Comparison of ENCODE assay signal across 8 cellular contexts in the genomic region with DNA sequence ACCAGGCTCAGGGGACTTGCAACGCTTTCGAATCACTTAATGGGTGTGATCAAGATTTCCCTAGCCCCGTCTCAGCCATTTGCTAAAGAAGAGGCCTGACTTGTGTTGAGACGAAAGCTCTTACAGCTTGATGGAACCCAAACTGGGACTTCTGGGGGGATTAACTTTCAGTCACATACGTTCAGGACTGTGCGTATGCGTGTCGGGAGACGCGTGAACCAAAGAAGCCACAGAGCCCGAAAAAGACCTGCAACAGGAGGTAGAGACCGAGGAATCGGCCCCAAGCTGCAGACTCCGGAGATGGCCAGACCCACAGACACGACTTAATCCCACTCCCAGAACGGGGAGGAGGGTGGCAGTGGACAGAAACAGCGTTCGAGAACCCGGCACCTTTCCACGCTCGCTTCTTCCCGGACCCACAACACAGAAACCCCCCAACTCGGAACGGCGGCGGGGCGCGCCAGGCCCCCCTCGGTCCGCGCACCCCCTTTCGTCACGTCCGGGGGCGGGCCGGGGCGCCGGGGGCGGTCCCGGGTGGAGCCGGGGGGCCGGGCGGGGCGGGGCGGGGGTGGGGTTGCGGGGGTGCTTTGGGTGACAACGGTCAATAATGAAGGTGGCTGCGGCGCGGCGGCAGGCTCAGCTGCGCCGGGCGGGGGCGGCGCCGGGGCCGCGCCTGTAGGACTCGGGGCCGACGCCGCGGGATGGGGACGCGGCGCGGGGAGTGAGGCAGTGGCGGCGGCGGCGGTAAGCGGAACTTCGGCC. TPM values are rescaled to one million over a fixed set of nuclear protein-coding genes. Genes with fewer than 3 reads are reported as not detected.
DNase-seq lines count a peak whose midpoint lies in the region; ATAC-seq lines count a peak whose summit lies in the region.

Gene ATP11B, plus strand, starts transcription at position 604 of the 762 bp plus-strand sequence. CDS start 256 bp downstream, outside the sequence.

- peak within 1 kb of the TSS; percentile 99 to 100 (median 100) for H3K27ac Mint-ChIP-seq in CD4-positive, alpha-beta memory T cell
- H3K27ac Mint-ChIP-seq in memory B cell, result peak within 1 kb of the TSS; percentile 97

- H3K4me3 Mint-ChIP-seq in CD4-positive, alpha-beta memory T cell, result peak within 1 kb of the TSS; percentile 99 to 100 (median 100)
- peak within 1 kb of the TSS; percentile 98 for H3K4me3 Mint-ChIP-seq in memory B cell

- H3K4me3 ChIP-seq in CD4-positive, alpha-beta memory T cell (ENCODE audit: low read length in 2 of 2), result peak within 1 kb of the TSS; percentile 97 to 98
- H3K4me3 ChIP-seq in effector memory CD4-positive, alpha-beta T cell (ENCODE audit: insufficient read depth, low read depth, low read length, poor library complexity, severe bottlenecking), result peak within 1 kb of the TSS; percentile 94

- POLR2A ChIA-PET in CD4-positive, alpha-beta memory T cell (lab: Charles Lee; ENCODE audit: partially characterized antibody), result interaction anchor here (0.8 to 3.7 kb wide), 10 partner anchors 14 to 1881 kb away, joined by 3 to 15 read pairs (median 4); partner anchors contain the start of genes FXR1 and KLHL24

- no peaks in the 10 kb centered on the region for H3K36me3 ChIP-seq in CD4-positive, alpha-beta memory T cell (ENCODE audit: insufficient read depth, low read length)
- no peaks in the 10 kb centered on the region for H3K36me3 ChIP-seq in effector memory CD4-positive, alpha-beta T cell (ENCODE audit: control insufficient read depth, insufficient read depth, low read length)

- H3K4me1 Mint-ChIP-seq in CD4-positive, alpha-beta memory T cell, result peaks cover 23 to 49% (median 27%) of the 10 kb centered on the region in 4 donors
- H3K4me1 Mint-ChIP-seq in memory B cell, result peaks cover 19% of the 10 kb centered on the region

- ATAC-seq in GM19372 (IDR thresholded peaks at IDR 0.05; ENCODE audit: low read depth, unreplicated experiment), result peak; percentile 64
- peak; percentile 47 for ATAC-seq in HG03469 (IDR thresholded peaks at IDR 0.05; ENCODE audit: unreplicated experiment)
- ATAC-seq in memory B cell (ENCODE audit: low read depth), result peak; percentile 72

- CTCF ChIA-PET in CD4-positive, alpha-beta memory T cell (lab: Charles Lee; ENCODE audit: partially characterized antibody), result interaction anchor here (0.6 to 1.3 kb wide), 2 partner anchors 11 to 77 kb away, joined by 3 to 4 read pairs; no protein-coding TSS in a partner anchor

- H3K27me3 ChIP-seq in CD4-positive, alpha-beta memory T cell (ENCODE audit: insufficient read depth, low read length), result no peaks in the 10 kb centered on the region
- no peaks in the 10 kb centered on the region for H3K27me3 ChIP-seq in effector memory CD4-positive, alpha-beta T cell (replicated peaks; ENCODE audit: control insufficient read depth, insufficient read depth, low read length, poor library complexity, severe bottlenecking)

- peaks cover 0 to 24% of the 10 kb centered on the region in 2 donors for H3K36me3 Mint-ChIP-seq in CD4-positive, alpha-beta memory T cell
- H3K36me3 Mint-ChIP-seq in memory B cell, result no peaks in the 10 kb centered on the region

- H3K27ac ChIP-seq in CD4-positive, alpha-beta memory T cell (ENCODE audit: low read depth, low read length), result peak within 1 kb of the TSS; percentile 95
- peak within 1 kb of the TSS; percentile 98 for H3K27ac ChIP-seq in effector memory CD4-positive, alpha-beta T cell (ENCODE audit: insufficient read depth, low read length, poor library complexity, severe bottlenecking)

- peak; percentile 76 to 86 (median 80) for DNase-seq in CD4-positive, alpha-beta memory T cell
- DNase-seq in NOMO-1 (lab: John Stamatoyannopoulos, UW; ENCODE audit: unreplicated experiment in 2 of 2) (peak; percentile 82 to 93), memory B cell (ENCODE audit: low spot score in 2 of 2) (peak; percentile 77 to 81)
- DNase-seq in activated CD8-positive, alpha-beta memory T cell treated with anti-CD3 and anti-CD28 coated beads for 24 hours, result peak; percentile 91
- peak; percentile 75 to 77 (median 75) for DNase-seq in effector memory CD4-positive, alpha-beta T cell
- peak; percentile 71 for DNase-seq in stimulated activated CD8-positive, alpha-beta memory T cell treated with anti-CD3 and anti-CD28 coated beads, Interleukin-12 subunit alpha, Interleukin-12 subunit beta, amount 100 ng/mL, for 1 hour (ENCODE audit: low read depth)

- peaks cover 25% of the 10 kb centered on the region for H3K4me1 ChIP-seq in CD4-positive, alpha-beta memory T cell (ENCODE audit: insufficient read depth, low read length)
- peaks cover 14% of the 10 kb centered on the region for H3K4me1 ChIP-seq in effector memory CD4-positive, alpha-beta T cell (ENCODE audit: control insufficient read depth, insufficient read depth, low read length, poor library complexity, severe bottlenecking)

- intact Hi-C loops in CD4-positive, alpha-beta memory T cell (cut with micrococcal nuclease), result loop anchor here (2.0 to 10.0 kb wide), 4 partner anchors 81 to 1092 kb away; partner anchors contain the start of genes LAMP3 and PARL

- peaks cover 0 to 3% (median 0%) of the 10 kb centered on the region in 8 donors for H3K9me3 Mint-ChIP-seq in CD4-positive, alpha-beta memory T cell
- no peaks in the 10 kb centered on the region for H3K9me3 Mint-ChIP-seq in memory B cell

- H3K9me3 ChIP-seq in CD4-positive, alpha-beta memory T cell (ENCODE audit: control insufficient read depth in 1 of 2, low read length in 2 of 2), result no peaks in the 10 kb centered on the region
- no peaks in the 10 kb centered on the region for H3K9me3 ChIP-seq in effector memory CD4-positive, alpha-beta T cell (ENCODE audit: control insufficient read depth, low read length)

- H3K27me3 Mint-ChIP-seq in CD4-positive, alpha-beta memory T cell, result peaks cover 1 to 3% of the 10 kb centered on the region in 2 donors
- no peaks in the 10 kb centered on the region for H3K27me3 Mint-ChIP-seq in memory B cell

RNA-seq across cellular contexts. Expression of gene ATP11B, which starts in this region (rescaled TPM):
- 100 to 1,000 TPM; 119 to 130 TPM for total RNA-seq in CD4-positive, alpha-beta memory T cell
- 10 to 100 TPM; 37.1 to 52.2 TPM for polyA plus RNA-seq in CD4-positive, alpha-beta memory T cell

Comparison
In these comparisons a context has a peak if more than half of its experiments do, and no peak if none do; other contexts are left out.
1. Peak in every context shown above with its lines: DNase-seq, ATAC-seq, H3K4me3 ChIP-seq and H3K27ac ChIP-seq.